ENCODE assay signal across 23 cellular contexts in genomic region chr1:8552135-8552534, GRCh38.
A peak's percentile ranks its signal among the peaks of the same experiment; 100 is the strongest.
DNase-seq lines count a peak whose midpoint lies in the region; ATAC-seq and TF ChIP-seq lines count a peak whose summit lies in the region.
"Had no signal": no experiment of that assay in that cellular context is flagged by ENCODE, and none has a peak within 500 bp of the region (broad histone marks: within the 10 kb centered on the region; RNA-seq: fewer than 3 reads in every experiment).

No MANE protein-coding gene starts in this region.

- no peak overlapping the region for H3K4me3 Mint-ChIP-seq in T-helper 2 cell treated with Interferon-gamma antibody and Interleukin-4, amounts not matched to agents 5 μg/mL and 100 μg/mL, for 36 hours
- no peak overlapping the region for H3K4me3 Mint-ChIP-seq in naive B cell
- H3K4me3 Mint-ChIP-seq: activated CD4-positive, alpha-beta memory T cell treated with anti-CD3 and anti-CD28 coated beads, Interleukin-2, amount 10 ng/mL, durations not matched to agents 7 days and 5 days; activated naive CD8-positive, alpha-beta T cell treated with anti-CD3 and anti-CD28 coated beads for 36 hours; B cell had no signal

- no peaks in the 10 kb centered on the region for H3K9me3 Mint-ChIP-seq in T-helper 2 cell treated with Interferon-gamma antibody and Interleukin-4, amounts not matched to agents 5 μg/mL and 100 μg/mL, for 36 hours
- H3K9me3 Mint-ChIP-seq in naive B cell = no peaks in the 10 kb centered on the region
- H3K9me3 Mint-ChIP-seq: activated CD4-positive, alpha-beta memory T cell treated with anti-CD3 and anti-CD28 coated beads, Interleukin-2, amount 10 ng/mL, durations not matched to agents 7 days and 5 days; activated naive CD8-positive, alpha-beta T cell treated with anti-CD3 and anti-CD28 coated beads for 36 hours had no signal

- no peak for DNase-seq in T-helper 2 cell treated with Interferon-gamma antibody and Interleukin-4, amounts not matched to agents 5 μg/mL and 100 μg/mL, for 36 hours (ENCODE audit: low spot score)
- DNase-seq in T-helper 2 cell (no peak), body of pancreas (no peak), naive B cell (no peak), thyroid gland (no peak), hepatic stellate cell (ENCODE audit: low spot score) (no peak), DMS53 (lab: John Stamatoyannopoulos, UW) (no peak)
- DNase-seq: activated CD4-positive, alpha-beta memory T cell treated with anti-CD3 and anti-CD28 coated beads, Interleukin-2, amount 10 ng/mL, durations not matched to agents 7 days and 5 days; activated naive CD8-positive, alpha-beta T cell treated with anti-CD3 and anti-CD28 coated beads for 36 hours; activated T-cell treated with anti-CD3 and anti-CD28 coated beads, Interleukin-2, amount 50 U/mL, for 48 hours; COR-L47; erythroblast; kidney; mesendoderm; NCI-H1105 treated with DMSO at 0.1 percent for 48 hours; NCI-H2171 treated with DMSO at 0.1 percent for 48 hours; SHP77; T-helper 1 cell; testis; WERI-Rb-1 had no signal

- peaks cover 39% of the 10 kb centered on the region for H3K4me1 Mint-ChIP-seq in T-helper 2 cell treated with Interferon-gamma antibody and Interleukin-4, amounts not matched to agents 5 μg/mL and 100 μg/mL, for 36 hours (ENCODE audit: low read depth)
- H3K4me1 Mint-ChIP-seq in naive B cell = peaks cover 12 to 32% (median 20%) of the 10 kb centered on the region in 3 donors

- peak overlapping the region; percentile 33 for H3K27ac Mint-ChIP-seq in T-helper 2 cell treated with Interferon-gamma antibody and Interleukin-4, amounts not matched to agents 5 μg/mL and 100 μg/mL, for 36 hours
- H3K27ac Mint-ChIP-seq in naive B cell = peak overlapping the region in 4 of 6 donors; percentile 24 to 62 (median 41)
- H3K27ac Mint-ChIP-seq: activated CD4-positive, alpha-beta memory T cell treated with anti-CD3 and anti-CD28 coated beads, Interleukin-2, amount 10 ng/mL, durations not matched to agents 7 days and 5 days; activated naive CD8-positive, alpha-beta T cell treated with anti-CD3 and anti-CD28 coated beads for 36 hours; B cell had no signal

- H3K36me3 ChIP-seq in body of pancreas (replicated peaks in 1 of 2; ENCODE audit: insufficient read depth in 1 of 2, low read depth in 2 of 2) = no peaks in the 10 kb centered on the region
- H3K36me3 ChIP-seq in thyroid gland = no peaks in the 10 kb centered on the region

- H3K9me3 ChIP-seq in body of pancreas (no peaks in the 10 kb centered on the region), thyroid gland (no peaks in the 10 kb centered on the region)
- H3K9me3 ChIP-seq: testis had no signal

- WGBS in body of pancreas, 2 donors = 40 to 74% methylated on average over 2 of the region's 2 CpGs
- 68 to 85% methylated on average over 2 of the region's 2 CpGs for WGBS in thyroid gland, 2 donors

- H3K4me3 ChIP-seq in body of pancreas = no peak overlapping the region
- H3K4me3 ChIP-seq in thyroid gland (replicated peaks in 1 of 3) = no peak overlapping the region
- H3K4me3 ChIP-seq: testis had no signal

- peaks cover 28% of the 10 kb centered on the region for H3K36me3 Mint-ChIP-seq in T-helper 2 cell treated with Interferon-gamma antibody and Interleukin-4, amounts not matched to agents 5 μg/mL and 100 μg/mL, for 36 hours (ENCODE audit: low read depth)
- H3K36me3 Mint-ChIP-seq in naive B cell = peaks cover 13% of the 10 kb centered on the region in 2 donors

- H3K27ac ChIP-seq in body of pancreas = peak overlapping the region; percentile 26 to 85 (median 58)
- peak overlapping the region in 2 of 3 donors; percentile 78 to 86 for H3K27ac ChIP-seq in thyroid gland
- H3K27ac ChIP-seq: 22Rv1, testis, WERI-Rb-1 had no signal

- TF ChIP-seq CTCF in body of pancreas (IDR thresholded peaks at IDR 0.05) (no peak), thyroid gland (IDR thresholded peaks at IDR 0.05) (no peak)

- intact Hi-C loops in body of pancreas (cut with DNase I) = no loop called here
- intact Hi-C loops in thyroid gland (cut with DNase I) = loop anchor here (10.0 kb wide), 1 partner anchor 293 kb away; no protein-coding TSS in a partner anchor

- TF ChIP-seq POLR2A in body of pancreas (IDR thresholded peaks at IDR 0.05) (no peak), thyroid gland (IDR thresholded peaks at IDR 0.05) (no peak)

- ATAC-seq in body of pancreas = no peak
- no peak for ATAC-seq in naive B cell (ENCODE audit: low read depth in 2 of 2)
- no peak for ATAC-seq in HG02588 (IDR thresholded peaks at IDR 0.05; ENCODE audit: unreplicated experiment)

- H3K27me3 Mint-ChIP-seq in T-helper 2 cell treated with Interferon-gamma antibody and Interleukin-4, amounts not matched to agents 5 μg/mL and 100 μg/mL, for 36 hours (ENCODE audit: low read depth) = no peaks in the 10 kb centered on the region
- H3K27me3 Mint-ChIP-seq in naive B cell = no peaks in the 10 kb centered on the region
- H3K27me3 Mint-ChIP-seq: activated CD4-positive, alpha-beta memory T cell treated with anti-CD3 and anti-CD28 coated beads, Interleukin-2, amount 10 ng/mL, durations not matched to agents 7 days and 5 days; activated naive CD8-positive, alpha-beta T cell treated with anti-CD3 and anti-CD28 coated beads for 36 hours; B cell had no signal

- no peaks in the 10 kb centered on the region for H3K27me3 ChIP-seq in body of pancreas
- no peaks in the 10 kb centered on the region for H3K27me3 ChIP-seq in thyroid gland
- H3K27me3 ChIP-seq: testis had no signal

- H3K4me1 ChIP-seq in body of pancreas (peaks cover 47% of the 10 kb centered on the region), thyroid gland (peaks cover 24 to 28% of the 10 kb centered on the region in 2 donors)
- H3K4me1 ChIP-seq: testis had no signal
